Comparison of ENCODE assay signal across 16 cellular contexts in the genomic region with DNA sequence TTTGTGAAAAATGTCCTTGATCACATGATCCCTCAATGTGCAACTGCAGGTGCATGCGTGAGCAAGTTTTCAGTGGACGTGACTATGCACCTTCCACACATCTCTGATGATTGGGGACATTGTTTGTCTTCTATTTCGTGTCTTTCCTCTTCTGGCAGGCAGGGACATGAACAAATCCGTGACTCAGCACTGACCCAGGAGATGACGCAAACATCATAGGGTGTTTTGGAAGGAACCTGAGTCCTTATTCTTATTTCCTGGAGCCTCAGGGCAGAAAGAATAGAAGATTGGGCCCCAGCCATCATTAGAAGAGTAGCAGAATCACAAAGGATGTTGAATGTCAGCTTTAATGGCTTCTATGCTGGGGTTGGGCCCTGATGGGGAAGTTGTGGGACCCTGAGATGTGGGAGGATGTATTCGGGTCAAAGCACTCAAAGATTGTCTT. TPM values are rescaled to one million over a fixed set of nuclear protein-coding genes. Genes with fewer than 3 reads are reported as not detected.
DNase-seq lines count a peak whose midpoint lies in the region; ATAC-seq and TF ChIP-seq lines count a peak whose summit lies in the region.
"Had no signal": no experiment of that assay in that cellular context is flagged by ENCODE, and none has a peak within 500 bp of the region (broad histone marks: within the 10 kb centered on the region; RNA-seq: fewer than 3 reads in every experiment).

No MANE protein-coding gene starts in this region.

- ATAC-seq in Right ventricle myocardium superior (ENCODE audit: poor library complexity), result no peak
- peak; percentile 29; the same call in 1 of the 2 replicates for ATAC-seq in Panc1
- peak; percentile 34 to 47 for ATAC-seq in upper lobe of left lung (ENCODE audit: low FRiP score in 2 of 2)

- POLR2A ChIA-PET in Panc1 (lab: Charles Lee), result no interaction called here

- H3K4me1 ChIP-seq in right atrium auricular region (no peaks in the 10 kb centered on the region), Panc1 (ENCODE audit: control insufficient read depth, insufficient read depth, low read length) (no peaks in the 10 kb centered on the region), upper lobe of left lung (no peaks in the 10 kb centered on the region), vagina (no peaks in the 10 kb centered on the region)
- H3K4me1 ChIP-seq: right lobe of liver had no signal

- 53 to 60% methylated on average over 6 of the region's 6 CpGs for WGBS in upper lobe of left lung, 2 donors

- H3K36me3 ChIP-seq in right atrium auricular region (no peaks in the 10 kb centered on the region), Panc1 (ENCODE audit: control insufficient read depth, insufficient read depth, low read length) (no peaks in the 10 kb centered on the region), upper lobe of left lung (no peaks in the 10 kb centered on the region), vagina (no peaks in the 10 kb centered on the region)
- H3K36me3 ChIP-seq: right lobe of liver had no signal

- intact Hi-C loops in Right ventricle myocardium superior (cut with DNase I), result no loop called here
- intact Hi-C loops in Panc1 (cut with micrococcal nuclease; ENCODE audit: unreplicated experiment), result no loop called here
- intact Hi-C loops in vagina (cut with DNase I), result no loop called here

- in situ Hi-C loops in Panc1 (cut with HindIII; ENCODE audit: low pct_unique_long_range_greater_than_20kb, low sequenced_read_pairs), result no loop called here

- TF ChIP-seq EP300 in upper lobe of left lung (IDR thresholded peaks at IDR 0.05), result no peak

- H3K9me3 ChIP-seq in right atrium auricular region, result no peaks in the 10 kb centered on the region
- H3K9me3 ChIP-seq in Panc1 (ENCODE audit: control insufficient read depth, insufficient read depth, low read depth, low read length), result no peaks in the 10 kb centered on the region
- no peaks in the 10 kb centered on the region for H3K9me3 ChIP-seq in upper lobe of left lung
- no peaks in the 10 kb centered on the region for H3K9me3 ChIP-seq in vagina
- H3K9me3 ChIP-seq: right lobe of liver had no signal

- TF ChIP-seq POLR2A in upper lobe of left lung (IDR thresholded peaks at IDR 0.05) (no peak), vagina (IDR thresholded peaks at IDR 0.05) (no peak)

- CTCF ChIA-PET in Panc1 (lab: Charles Lee), result no interaction called here

- no peaks in the 10 kb centered on the region for H3K27me3 ChIP-seq in right atrium auricular region
- H3K27me3 ChIP-seq in Panc1 (ENCODE audit: control insufficient read depth, insufficient read depth, low read length), result no peaks in the 10 kb centered on the region
- H3K27me3 ChIP-seq in upper lobe of left lung, result no peaks in the 10 kb centered on the region
- H3K27me3 ChIP-seq in vagina, result no peaks in the 10 kb centered on the region
- H3K27me3 ChIP-seq: right lobe of liver had no signal

- TF ChIP-seq CTCF in right atrium auricular region (IDR thresholded peaks at IDR 0.05), result no peak
- TF ChIP-seq CTCF in Panc1 (IDR thresholded peaks at IDR 0.05), result no peak
- no peak for TF ChIP-seq CTCF in fibroblast of mammary gland (conservative IDR thresholded peaks at IDR 0.05; ENCODE audit: control insufficient read depth, insufficient read depth, low read depth, low read length)
- TF ChIP-seq CTCF in upper lobe of left lung (IDR thresholded peaks at IDR 0.05), result no peak
- TF ChIP-seq CTCF in vagina (IDR thresholded peaks at IDR 0.05), result no peak

- DNase-seq in Right ventricle myocardium superior, result peak; percentile 44
- no peak for DNase-seq in right atrium auricular region (ENCODE audit: low spot score)
- no peak for DNase-seq in Panc1 (ENCODE audit: low read depth, low spot score)
- DNase-seq in fibroblast of mammary gland (ENCODE audit: low read depth), result peak; percentile 69
- DNase-seq in upper lobe of left lung, result peak in 1 of 2 donors; percentile 70
- no peak for DNase-seq in activated CD4-positive, alpha-beta T cell treated with anti-CD3 and anti-CD28 coated beads for 4 hours
- no peak for DNase-seq in GOT3 (lab: John Stamatoyannopoulos, UW)
- DNase-seq in vagina (ENCODE audit: extremely low spot score in 2 of 2), result no peak
- DNase-seq: ACHN; activated CD4-positive, alpha-beta T cell treated with anti-CD3 and anti-CD28 coated beads, Interleukin-2, amount 10 ng/mL, durations not matched to agents 7 days and 5 days; activated naive CD4-positive, alpha-beta T cell; NCI-H2029 treated with DMSO at 0.1 percent for 48 hours; right lobe of liver; SHP77 had no signal

- no TSS peak for BruUV-seq in Panc1 (replicated peaks; lab: Mats Ljungman, UMichigan)

- no peak overlapping the region for H3K4me3 ChIP-seq in right atrium auricular region
- H3K4me3 ChIP-seq in Panc1 (ENCODE audit: low read depth in 2 of 2, low read length in 2 of 2), result no peak overlapping the region
- H3K4me3 ChIP-seq in fibroblast of mammary gland (ENCODE audit: control insufficient read depth, low read depth, low read length), result no peak overlapping the region
- no peak overlapping the region for H3K4me3 ChIP-seq in upper lobe of left lung
- no peak overlapping the region for H3K4me3 ChIP-seq in vagina
- H3K4me3 ChIP-seq: right lobe of liver had no signal

- no peak overlapping the region for H3K27ac ChIP-seq in right atrium auricular region
- no peak overlapping the region for H3K27ac ChIP-seq in Panc1 (ENCODE audit: low read length)
- peak overlapping the region in 3 of 4 donors; percentile 23 to 77 (median 52) for H3K27ac ChIP-seq in upper lobe of left lung
- H3K27ac ChIP-seq in vagina, result no peak overlapping the region
- H3K27ac ChIP-seq: right lobe of liver had no signal

RNA-seq across cellular contexts. Expression of a gene that starts 11.9 kb away (rescaled TPM):
- not detected for total RNA-seq in Right ventricle myocardium superior
- total RNA-seq in right atrium auricular region, result not detected
- not detected for total RNA-seq in Panc1 (2021; ENCODE audit: unreplicated experiment)
- not detected for polyA plus RNA-seq in Panc1 (2012; ENCODE audit: insufficient read length)
- 1 to 10 TPM in 2 of 6 donors, under 1 TPM in 2, not detected in 2; 0.69 to 2.2 (median 1.5) TPM for total RNA-seq in upper lobe of left lung
- total RNA-seq in vagina, result not detected
- total RNA-seq: chondrocyte, right lobe of liver, urinary bladder had no signal

RNA-seq across cellular contexts. Expression of a gene that starts 50.4 kb away (rescaled TPM):
- total RNA-seq in Right ventricle myocardium superior, result 0.35 TPM
- 1 to 10 TPM; 3.7 to 5.7 TPM for total RNA-seq in right atrium auricular region
- 0.72 TPM for total RNA-seq in Panc1 (2021; ENCODE audit: unreplicated experiment)
- polyA plus RNA-seq in Panc1 (2012; ENCODE audit: insufficient read length), result 0.99 TPM
- total RNA-seq in upper lobe of left lung, result 10 to 100 TPM; 15.7 to 52.0 (median 25.3) TPM
- 2.5 TPM for total RNA-seq in vagina

Comparison
In these comparisons a context has a peak if more than half of its experiments do, and no peak if none do; other contexts are left out.
1. DNase-seq: peak in Right ventricle myocardium superior (single experiment) and fibroblast of mammary gland (single experiment); none in right atrium auricular region (single experiment), Panc1 (single experiment), activated CD4-positive, alpha-beta T cell treated with anti-CD3 and anti-CD28 coated beads for 4 hours (0 of 2), GOT3 (single experiment) and vagina (0 of 2).
2. H3K27ac ChIP-seq: peak in upper lobe of left lung (3 of 4); none in right atrium auricular region (0 of 2), Panc1 (single experiment) and vagina (single experiment).